ENCODE assay signal across 1 cellular context in genomic region chr11:128451651-128452470, GRCh38.
TF ChIP-seq lines count a peak whose summit lies in the region.

No MANE protein-coding gene starts in this region.

TF ChIP-seq in HepG2, 621 proteins besides CTCF, POLR2A, EP300 and RAD21 (continued from another document and continues in another):
- 0 out of 2 replicates have a peak, but pooled peaks have one; percentile 23 for TF ChIP-seq IKZF5 (CRISPR knock-in tag; IDR thresholded peaks at IDR 0.05)
- no peak for TF ChIP-seq DNMT3B (CRISPR knock-in tag; conservative IDR thresholded peaks at IDR 0.05)
- 0 out of 2 replicates have a peak, but pooled peaks have one; percentile 32 for TF ChIP-seq KDM3A (CRISPR knock-in tag; IDR thresholded peaks at IDR 0.05; ENCODE audit: low read depth)
- TF ChIP-seq HIC2 (CRISPR knock-in tag; IDR thresholded peaks at IDR 0.05; ENCODE audit: low read depth): peak; percentile 67; the same call in 1 of the 2 replicates
- peak; percentile 48; the same call in 1 of the 2 replicates for TF ChIP-seq GABPB1 (CRISPR knock-in tag; IDR thresholded peaks at IDR 0.05)
- TF ChIP-seq ZSCAN12 (CRISPR knock-in tag; IDR thresholded peaks at IDR 0.05): no peak
- peak; percentile 51; the same call in 1 of the 2 replicates for TF ChIP-seq ZNF574 (CRISPR knock-in tag; IDR thresholded peaks at IDR 0.05)
- no peak for TF ChIP-seq ZNF282 (IDR thresholded peaks at IDR 0.05; ENCODE audit: partially characterized antibody)
- TF ChIP-seq LRRFIP1 (CRISPR knock-in tag; conservative IDR thresholded peaks at IDR 0.05): no peak
- TF ChIP-seq ZGPAT (CRISPR knock-in tag; IDR thresholded peaks at IDR 0.05): peak; percentile 64; the same call in 1 of the 2 replicates
- TF ChIP-seq JUNB (CRISPR knock-in tag; IDR thresholded peaks at IDR 0.05; ENCODE audit: borderline replicate concordance): no peak
- peak; percentile 21; the same call in 1 of the 2 replicates for TF ChIP-seq MYC (CRISPR knock-in tag; IDR thresholded peaks at IDR 0.05; ENCODE audit: borderline replicate concordance)
- no peak for TF ChIP-seq HDAC2 (CRISPR knock-in tag; IDR thresholded peaks at IDR 0.05)
- peak; percentile 77 for TF ChIP-seq KDM2A (CRISPR knock-in tag; IDR thresholded peaks at IDR 0.05; ENCODE audit: borderline replicate concordance, low read depth)
- TF ChIP-seq NFKB2 (CRISPR knock-in tag; IDR thresholded peaks at IDR 0.05; ENCODE audit: borderline replicate concordance): peak; percentile 34; the same call in 1 of the 2 replicates
- no peak for TF ChIP-seq NBN (conservative IDR thresholded peaks at IDR 0.05)
- no peak for TF ChIP-seq ZNF383 (CRISPR knock-in tag; IDR thresholded peaks at IDR 0.05; ENCODE audit: borderline replicate concordance)
- no peak for TF ChIP-seq ZNF225 (CRISPR knock-in tag; IDR thresholded peaks at IDR 0.05)
- TF ChIP-seq ZBTB1 (CRISPR knock-in tag; IDR thresholded peaks at IDR 0.05; ENCODE audit: borderline replicate concordance): no peak
- no peak for TF ChIP-seq ZNF747 (CRISPR knock-in tag; IDR thresholded peaks at IDR 0.05; ENCODE audit: borderline replicate concordance)
- TF ChIP-seq ZMYM3 (CRISPR knock-in tag; IDR thresholded peaks at IDR 0.05): no peak
- TF ChIP-seq STAG1 (CRISPR knock-in tag; IDR thresholded peaks at IDR 0.05): no peak
- TF ChIP-seq ZNF687 (CRISPR knock-in tag; IDR thresholded peaks at IDR 0.05): peak; percentile 61
- TF ChIP-seq HNRNPLL (IDR thresholded peaks at IDR 0.05; ENCODE audit: low read depth, low read length, poor library complexity, severe bottlenecking): peak; percentile 73
- peak; percentile 48; the same call in 1 of the 2 replicates for TF ChIP-seq SALL1 (CRISPR knock-in tag; IDR thresholded peaks at IDR 0.05)
- peak; percentile 12; the same call in 1 of the 2 replicates for TF ChIP-seq NCOA2 (CRISPR knock-in tag; IDR thresholded peaks at IDR 0.05)
- TF ChIP-seq LCORL (IDR thresholded peaks at IDR 0.05): no peak
- 0 out of 2 replicates have a peak, but pooled peaks have one; percentile 18 for TF ChIP-seq LCORL (CRISPR knock-in tag; IDR thresholded peaks at IDR 0.05)
- TF ChIP-seq HOXA3 (CRISPR knock-in tag; IDR thresholded peaks at IDR 0.05): 0 out of 2 replicates have a peak, but pooled peaks have one; percentile 23
- TF ChIP-seq RBM39 (IDR thresholded peaks at IDR 0.05; ENCODE audit: low read depth, low read length, poor library complexity, severe bottlenecking): peak; percentile 29
- no peak for TF ChIP-seq EZH2 (conservative IDR thresholded peaks at IDR 0.05; ENCODE audit: low read depth, low read length)
- TF ChIP-seq PAXIP1 (CRISPR knock-in tag; conservative IDR thresholded peaks at IDR 0.05): peak; percentile 22; the same call in 1 of the 2 replicates
- TF ChIP-seq SOX13 (IDR thresholded peaks at IDR 0.05): no peak
- TF ChIP-seq SOX13 (CRISPR knock-in tag; conservative IDR thresholded peaks at IDR 0.05 in 1 of 2, IDR thresholded peaks at IDR 0.05 in 1 of 2): peak in 1 of 2 experiments; percentile 44; a peak in 2 of 4 replicates
- TF ChIP-seq SSRP1 (CRISPR knock-in tag; IDR thresholded peaks at IDR 0.05): no peak
- TF ChIP-seq FOSL2 (CRISPR knock-in tag; IDR thresholded peaks at IDR 0.05): peak; percentile 35; the same call in 1 of the 2 replicates
- peak; percentile 63 for TF ChIP-seq GATAD2A (CRISPR knock-in tag; IDR thresholded peaks at IDR 0.05)
- 0 out of 2 replicates have a peak, but pooled peaks have one; percentile 17 for TF ChIP-seq DRAP1 (CRISPR knock-in tag; IDR thresholded peaks at IDR 0.05)
- TF ChIP-seq SRSF1 (optimal IDR thresholded peaks at IDR 0.05; ENCODE audit: low read depth, low read length): peak; percentile 47
- 0 out of 2 replicates have a peak, but pooled peaks have one; percentile 29 for TF ChIP-seq CEBPB (IDR thresholded peaks at IDR 0.05; ENCODE audit: borderline replicate concordance, low read depth, low read length)
- TF ChIP-seq PATZ1 (CRISPR knock-in tag; IDR thresholded peaks at IDR 0.05): peak; percentile 67
- TF ChIP-seq PAWR (CRISPR knock-in tag; IDR thresholded peaks at IDR 0.05; ENCODE audit: borderline replicate concordance): no peak
